Comparison of ENCODE assay signal across 18 cellular contexts in genomic region chr9:135506327-135507103, GRCh38. TPM values are rescaled to one million over a fixed set of nuclear protein-coding genes. Genes with fewer than 3 reads are reported as not detected.
DNase-seq lines count a peak whose midpoint lies in the region; ATAC-seq and TF ChIP-seq lines count a peak whose summit lies in the region.
"Had no signal": no experiment of that assay in that cellular context is flagged by ENCODE, and none has a peak within 500 bp of the region (broad histone marks: within the 10 kb centered on the region; RNA-seq: fewer than 3 reads in every experiment).

No MANE protein-coding gene starts in this region.

- no peak overlapping the region for H3K4me3 Mint-ChIP-seq in H9
- H3K4me3 Mint-ChIP-seq in CD4-positive, alpha-beta T cell = no peak overlapping the region
- H3K4me3 Mint-ChIP-seq: activated naive CD8-positive, alpha-beta T cell treated with anti-CD3 and anti-CD28 coated beads, Interleukin-2, amount 50 U/mL, for 24 hours had no signal

- ATAC-seq in mucosa of descending colon (peak; percentile 30), GM18505 (IDR thresholded peaks at IDR 0.05; ENCODE audit: unreplicated experiment) (no peak), GM21381 (IDR thresholded peaks at IDR 0.05; ENCODE audit: unreplicated experiment) (no peak), HG03520 (IDR thresholded peaks at IDR 0.05; ENCODE audit: unreplicated experiment) (no peak)
- no peak for ATAC-seq in CD4-positive, alpha-beta T cell (ENCODE audit: poor library complexity)
- ATAC-seq: activated naive CD8-positive, alpha-beta T cell treated with anti-CD3 and anti-CD28 coated beads, Interleukin-2, amount 50 U/mL, for 24 hours had no signal

- no peak overlapping the region for H2BK5ac ChIP-seq in H9 (ENCODE audit: insufficient read length, low read length)

- H3K23ac ChIP-seq in H9 (ENCODE audit: insufficient read length, low read depth, low read length) = no peak overlapping the region

- H3K23me2 ChIP-seq in H9 (ENCODE audit: insufficient read length, low read depth, low read length, poor library complexity, severe bottlenecking) = peaks cover under 1% of the 10 kb centered on the region

- no peaks in the 10 kb centered on the region for H4K20me1 ChIP-seq in H9 (ENCODE audit: control insufficient read depth, insufficient read depth, insufficient read length)

- H3K36me3 ChIP-seq in NT2/D1 (ENCODE audit: insufficient read depth, insufficient read length, low read length) (peaks cover 46% of the 10 kb centered on the region), mucosa of descending colon (ENCODE audit: low read depth) (no peaks in the 10 kb centered on the region)

- intact Hi-C loops in mucosa of descending colon (cut with DNase I, micrococcal nuclease) = no loop called here
- intact Hi-C loops in CD4-positive, alpha-beta T cell (cut with DNase I, micrococcal nuclease) = loop anchor here in 1 of 2 experiments (10.0 kb wide), 2 partner anchors 1182 to 1342 kb away; partner anchors contain the start of genes RNU6ATAC and RXRA

- H3K4me3 ChIP-seq in NT2/D1 (ENCODE audit: insufficient read length, low read depth) (no peak overlapping the region), mucosa of descending colon (no peak overlapping the region)
- H3K4me3 ChIP-seq: BLaER1 treated with 17β-estradiol and CSF1 and Interleukin-3, amounts not matched to agents 10 nM and 100 nM; heart left ventricle; tibial artery had no signal

- no peak overlapping the region for H2BK20ac ChIP-seq in H9 (ENCODE audit: low read depth, low read length, poor library complexity, severe bottlenecking)

- no peak overlapping the region for H3K4ac ChIP-seq in H9 (ENCODE audit: low read depth, low read length)

- no peaks in the 10 kb centered on the region for H3K79me1 ChIP-seq in H9 (ENCODE audit: insufficient read depth, low read depth, low read length, poor library complexity, severe bottlenecking)

- H3K9ac ChIP-seq in H9 (ENCODE audit: extremely low read depth, insufficient read length, low read length) (no peak overlapping the region), NT2/D1 (ENCODE audit: insufficient read length, low read depth) (peak overlapping the region; percentile 44)
- H3K9ac ChIP-seq: BLaER1 treated with 17β-estradiol and CSF1 and Interleukin-3, amounts not matched to agents 10 nM and 100 nM had no signal

- no peak overlapping the region for H3K4me2 ChIP-seq in H9 (ENCODE audit: insufficient read depth, insufficient read length, low read length)
- H3K4me2 ChIP-seq: BLaER1 treated with 17β-estradiol and CSF1 and Interleukin-3, amounts not matched to agents 10 nM and 100 nM had no signal

- H3K18ac ChIP-seq in H9 (ENCODE audit: insufficient read length, low read depth, low read length) = no peak overlapping the region

- H4K5ac ChIP-seq in H9 (ENCODE audit: insufficient read length, low read depth, low read length) = no peak overlapping the region

- H3K27ac Mint-ChIP-seq in H9 = no peak overlapping the region; a peak in 1 of 7 replicates
- H3K27ac Mint-ChIP-seq in CD4-positive, alpha-beta T cell = no peak overlapping the region
- H3K27ac Mint-ChIP-seq: activated naive CD8-positive, alpha-beta T cell treated with anti-CD3 and anti-CD28 coated beads, Interleukin-2, amount 50 U/mL, for 24 hours had no signal

- no peak overlapping the region; the same call in 1 of the 2 replicates for H2BK15ac ChIP-seq in H9 (ENCODE audit: low read depth, low read length)

- H3K14ac ChIP-seq in H9 (ENCODE audit: insufficient read depth, low read length) = peak overlapping the region; percentile 25; the same call in 1 of the 2 replicates

- H3K9me3 ChIP-seq in H9 (ENCODE audit: control insufficient read depth, low read depth, low read length) (no peaks in the 10 kb centered on the region), NT2/D1 (ENCODE audit: insufficient read depth, low read length) (no peaks in the 10 kb centered on the region), mucosa of descending colon (peaks cover 6% of the 10 kb centered on the region)
- no peaks in the 10 kb centered on the region for H3K9me3 ChIP-seq in CD4-positive, alpha-beta T cell (ENCODE audit: control insufficient read depth, low read length)

- POLR2A ChIA-PET in CD4-positive, alpha-beta T cell (lab: Charles Lee) = no interaction called here

- peaks cover 17 to 37% (median 36%) of the 10 kb centered on the region in 3 experiments; a peak in 6 of 7 replicates for H3K36me3 Mint-ChIP-seq in H9 (ENCODE audit: insufficient read depth in 1 of 3, low read depth in 3 of 3)
- H3K36me3 Mint-ChIP-seq in CD4-positive, alpha-beta T cell (ENCODE audit: low read depth) = peaks cover 36% of the 10 kb centered on the region

- H2AK5ac ChIP-seq in H9 (ENCODE audit: insufficient read length, low read length) = no peak overlapping the region

- TF ChIP-seq CTCF in H9 (conservative IDR thresholded peaks at IDR 0.05) = no peak
- no peak for TF ChIP-seq CTCF in mucosa of descending colon (IDR thresholded peaks at IDR 0.05)
- no peak for TF ChIP-seq CTCF in CD4-positive, alpha-beta T cell (IDR thresholded peaks at IDR 0.05)

- H3K27ac ChIP-seq in H9 (ENCODE audit: insufficient read length, low read depth, low read length) = no peak overlapping the region
- no peak overlapping the region for H3K27ac ChIP-seq in CD4-positive, alpha-beta T cell (ENCODE audit: low read depth, low read length)
- H3K27ac ChIP-seq: BLaER1 treated with 17β-estradiol and CSF1 and Interleukin-3, amounts not matched to agents 10 nM and 100 nM; heart left ventricle; tibial artery had no signal

- no peak overlapping the region for H3K56ac ChIP-seq in H9 (ENCODE audit: insufficient read length, low read depth, low read length)

- H3K4me1 ChIP-seq in H9 (ENCODE audit: insufficient read depth, low read length) (peaks cover 2% of the 10 kb centered on the region; the same call in 1 of the 2 replicates), NT2/D1 (ENCODE audit: insufficient read depth, insufficient read length) (peaks cover 33% of the 10 kb centered on the region), mucosa of descending colon (ENCODE audit: low read depth) (peaks cover 8% of the 10 kb centered on the region)

- CTCF ChIA-PET in CD4-positive, alpha-beta T cell (lab: Charles Lee) = no interaction called here

- no CpG with 5 or more reads among the region's 14 CpGs for WGBS in H9 (ENCODE audit: extremely low coverage, insufficient read length, low lambda C conversion rate)

- H3K9me3 Mint-ChIP-seq in H9 = no peaks in the 10 kb centered on the region; a peak in 1 of 5 replicates
- peaks cover 6% of the 10 kb centered on the region for H3K9me3 Mint-ChIP-seq in CD4-positive, alpha-beta T cell

- no peaks in the 10 kb centered on the region for H3K79me2 ChIP-seq in H9 (ENCODE audit: insufficient read depth, low read length)

- H2BK12ac ChIP-seq in H9 (ENCODE audit: insufficient read length, low read depth, low read length) = no peak overlapping the region

- DNase-seq in H9 (peak; percentile 65), NT2/D1 (ENCODE audit: low read depth, low spot score) (no peak), ecto neural progenitor cell (ENCODE audit: low spot score) (peak; percentile 81), mucosa of descending colon (no peak)
- no peak for DNase-seq in CD4-positive, alpha-beta T cell
- DNase-seq: activated naive CD8-positive, alpha-beta T cell treated with anti-CD3 and anti-CD28 coated beads, Interleukin-2, amount 50 U/mL, for 24 hours; cerebellar nuclear complex; DMS79; kidney glomerular epithelial cell; MV-4-11; NCI-H2081 treated with DMSO at 0.1 percent for 48 hours had no signal

- no peak overlapping the region for H2AFZ ChIP-seq in H9 (ENCODE audit: low read length)

- H4K91ac ChIP-seq in H9 (ENCODE audit: insufficient read length, low read depth, low read length) = no peak overlapping the region

- H3K4me1 Mint-ChIP-seq in H9 = peaks cover 8% of the 10 kb centered on the region in 2 experiments
- H3K4me1 Mint-ChIP-seq in CD4-positive, alpha-beta T cell (ENCODE audit: low read depth) = peaks cover 16% of the 10 kb centered on the region

- no peak overlapping the region for H4K8ac ChIP-seq in H9 (replicated peaks; ENCODE audit: insufficient read length, low read depth, low read length)

- H3K27me3 ChIP-seq in H9 (ENCODE audit: insufficient read depth, low read length) (no peaks in the 10 kb centered on the region), NT2/D1 (ENCODE audit: insufficient read depth, insufficient read length) (no peaks in the 10 kb centered on the region)
- H3K27me3 ChIP-seq in CD4-positive, alpha-beta T cell (ENCODE audit: control insufficient read depth, insufficient read depth, low read length) = no peaks in the 10 kb centered on the region
- H3K27me3 ChIP-seq: BLaER1 treated with 17β-estradiol and CSF1 and Interleukin-3, amounts not matched to agents 10 nM and 100 nM; heart left ventricle; tibial artery had no signal

- no peak for TF ChIP-seq POLR2A in GM18505 (IDR thresholded peaks at IDR 0.05; ENCODE audit: borderline replicate concordance, extremely low read depth, insufficient read depth, insufficient read length)

- no peak overlapping the region for H2BK120ac ChIP-seq in H9 (ENCODE audit: low read depth, low read length, poor library complexity, severe bottlenecking)

- H3T11ph ChIP-seq in H9 (ENCODE audit: low read length) = no peak overlapping the region

- H3K27me3 Mint-ChIP-seq in H9 (ENCODE audit: low read depth) = no peaks in the 10 kb centered on the region
- no peaks in the 10 kb centered on the region for H3K27me3 Mint-ChIP-seq in CD4-positive, alpha-beta T cell

RNA-seq across cellular contexts. Expression of gene MRPS2, which starts 6.0 kb away (rescaled TPM):
- 81.0 and 84.2 TPM in 2 replicates for total RNA-seq in H9 (2021)
- total RNA-seq in mucosa of descending colon = 10 to 100 TPM; 27.3 to 36.0 (median 28.2) TPM
- 10 to 100 TPM; 20.8 to 23.2 TPM for total RNA-seq in CD4-positive, alpha-beta T cell

RNA-seq across cellular contexts. Expression of gene LCN1, which starts 14.7 kb away (rescaled TPM):
- total RNA-seq in H9 (2021) (not detected in 2 replicates), mucosa of descending colon (not detected)
- total RNA-seq in CD4-positive, alpha-beta T cell = not detected
- total RNA-seq: renal cortical epithelial cell had no signal

RNA-seq across cellular contexts. Expression of gene PPP1R26, which starts 26.9 kb away (rescaled TPM):
- total RNA-seq in H9 (2021) (34.0 and 38.0 TPM in 2 replicates), mucosa of descending colon (10 to 100 TPM; 16.4 to 24.5 (median 21.5) TPM)
- under 1 TPM; 0.27 to 0.47 TPM for total RNA-seq in CD4-positive, alpha-beta T cell

RNA-seq across cellular contexts. Expression of gene OBP2A, which starts 39.4 kb away (rescaled TPM):
- not detected in 2 replicates for total RNA-seq in H9 (2021)
- total RNA-seq in mucosa of descending colon = not detected
- total RNA-seq in CD4-positive, alpha-beta T cell = not detected
- total RNA-seq: heart left ventricle, renal cortical epithelial cell had no signal

RNA-seq across cellular contexts. Expression of gene PAEP, which starts 55.0 kb away (rescaled TPM):
- not detected in 2 replicates for total RNA-seq in H9 (2021)
- not detected for total RNA-seq in mucosa of descending colon
- not detected for total RNA-seq in CD4-positive, alpha-beta T cell
- total RNA-seq: heart left ventricle, renal cortical epithelial cell had no signal

Comparison
In these comparisons a context has a peak if more than half of its experiments do, and no peak if none do; other contexts are left out.
1. DNase-seq: peak in H9 (single experiment) and ecto neural progenitor cell (single experiment); none in NT2/D1 (single experiment), mucosa of descending colon (0 of 3) and CD4-positive, alpha-beta T cell (0 of 10).
2. RNA of gene PPP1R26, which starts 26.9 kb away (total RNA-seq): 34.0 to 38.0 TPM in H9 and 16.4 to 24.5 TPM in mucosa of descending colon; 0.27 to 0.47 TPM in CD4-positive, alpha-beta T cell; every median in the first group is over 10 times any median in the second.